1 cellular context compared by ENCODE assay signal in genomic region chr2:219104107-219105050, GRCh38.
TF ChIP-seq lines count a peak whose summit lies in the region.

No MANE protein-coding gene starts in this region.

TF ChIP-seq in HepG2, 621 proteins besides CTCF, POLR2A, EP300 and RAD21 (continued from another document and continues in another):
- TF ChIP-seq AKNA (CRISPR knock-in tag; IDR thresholded peaks at IDR 0.05; ENCODE audit: borderline replicate concordance), result no peak
- peak; percentile 75 for TF ChIP-seq STAG1 (CRISPR knock-in tag; IDR thresholded peaks at IDR 0.05)
- TF ChIP-seq ZNF83 (CRISPR knock-in tag; IDR thresholded peaks at IDR 0.05; ENCODE audit: borderline replicate concordance), result no peak
- peak; percentile 31; the same call in 1 of the 2 replicates for TF ChIP-seq SAP130 (CRISPR knock-in tag; IDR thresholded peaks at IDR 0.05; ENCODE audit: low read depth)
- no peak for TF ChIP-seq ATF4 (CRISPR knock-in tag; IDR thresholded peaks at IDR 0.05)
- no peak for TF ChIP-seq MTA1 (CRISPR knock-in tag; IDR thresholded peaks at IDR 0.05; ENCODE audit: borderline replicate concordance)
- no peak for TF ChIP-seq ZBTB42 (CRISPR knock-in tag; IDR thresholded peaks at IDR 0.05)
- no peak for TF ChIP-seq ZNF672 (CRISPR knock-in tag; IDR thresholded peaks at IDR 0.05)
- TF ChIP-seq SYNCRIP (IDR thresholded peaks at IDR 0.05; ENCODE audit: insufficient read depth, low read depth, low read length), result no peak
- no peak for TF ChIP-seq NR3C1 (CRISPR knock-in tag; IDR thresholded peaks at IDR 0.05)
- no peak for TF ChIP-seq NPAS2 (CRISPR knock-in tag; IDR thresholded peaks at IDR 0.05; ENCODE audit: borderline replicate concordance)
- TF ChIP-seq ZC3H4 (CRISPR knock-in tag; IDR thresholded peaks at IDR 0.05; ENCODE audit: borderline replicate concordance), result no peak
- TF ChIP-seq GFI1 (CRISPR knock-in tag; IDR thresholded peaks at IDR 0.05; ENCODE audit: borderline replicate concordance), result no peak
- no peak for TF ChIP-seq POLR2G (IDR thresholded peaks at IDR 0.05; ENCODE audit: low read depth, low read length)
- TF ChIP-seq ZMYM4 (CRISPR knock-in tag; IDR thresholded peaks at IDR 0.05), result no peak
- TF ChIP-seq ZNF776 (CRISPR knock-in tag; IDR thresholded peaks at IDR 0.05), result no peak
- no peak for TF ChIP-seq ZNF451 (CRISPR knock-in tag; IDR thresholded peaks at IDR 0.05)
- no peak for TF ChIP-seq ZNF256 (CRISPR knock-in tag; conservative IDR thresholded peaks at IDR 0.05)
- no peak for TF ChIP-seq SMAD3 (CRISPR knock-in tag; IDR thresholded peaks at IDR 0.05)
- TF ChIP-seq NR1H2 (CRISPR knock-in tag; IDR thresholded peaks at IDR 0.05; ENCODE audit: borderline replicate concordance, low read depth), result no peak
- no peak for TF ChIP-seq ZNF547 (CRISPR knock-in tag; IDR thresholded peaks at IDR 0.05)
- no peak for TF ChIP-seq ZSCAN25 (CRISPR knock-in tag; IDR thresholded peaks at IDR 0.05)
- TF ChIP-seq ZNF101 (CRISPR knock-in tag; IDR thresholded peaks at IDR 0.05; ENCODE audit: borderline replicate concordance, low read depth), result no peak
- no peak for TF ChIP-seq BRF2 (CRISPR knock-in tag; IDR thresholded peaks at IDR 0.05)
- TF ChIP-seq ZUFSP (CRISPR knock-in tag; IDR thresholded peaks at IDR 0.05; ENCODE audit: borderline replicate concordance), result no peak
- TF ChIP-seq BCL3 (CRISPR knock-in tag; IDR thresholded peaks at IDR 0.05), result no peak
- no peak for TF ChIP-seq FOSL1 (CRISPR knock-in tag; IDR thresholded peaks at IDR 0.05; ENCODE audit: borderline replicate concordance)
- 0 out of 2 replicates have a peak, but pooled peaks have one; percentile 14 for TF ChIP-seq THAP11 (CRISPR knock-in tag; IDR thresholded peaks at IDR 0.05)
- TF ChIP-seq ZNF710 (CRISPR knock-in tag; IDR thresholded peaks at IDR 0.05; ENCODE audit: borderline replicate concordance), result no peak
- TF ChIP-seq FOXA3 (CRISPR knock-in tag; IDR thresholded peaks at IDR 0.05), result peak; percentile 47
- TF ChIP-seq ZFX (CRISPR knock-in tag; IDR thresholded peaks at IDR 0.05; ENCODE audit: low read depth), result no peak
- no peak for TF ChIP-seq CEBPG (CRISPR knock-in tag; IDR thresholded peaks at IDR 0.05)
- TF ChIP-seq TP53 (CRISPR knock-in tag; conservative IDR thresholded peaks at IDR 0.05), result no peak
- TF ChIP-seq SRF (IDR thresholded peaks at IDR 0.05; ENCODE audit: low read depth, low read length), result no peak
- TF ChIP-seq RNF2 (conservative IDR thresholded peaks at IDR 0.05; ENCODE audit: low read depth), result no peak
- TF ChIP-seq ZNF724P (CRISPR knock-in tag; IDR thresholded peaks at IDR 0.05; ENCODE audit: borderline replicate concordance), result no peak
- TF ChIP-seq FOXA1 (IDR thresholded peaks at IDR 0.05), result no peak
- peak; percentile 60 for TF ChIP-seq FOXA1 (CRISPR knock-in tag; IDR thresholded peaks at IDR 0.05)
- TF ChIP-seq HNRNPH1 (optimal IDR thresholded peaks at IDR 0.05; ENCODE audit: low read depth, low read length), result no peak
- TF ChIP-seq ZNF644 (CRISPR knock-in tag; IDR thresholded peaks at IDR 0.05; ENCODE audit: low read depth), result peak; percentile 69; the same call in 1 of the 2 replicates
- no peak for TF ChIP-seq ZNF570 (CRISPR knock-in tag; IDR thresholded peaks at IDR 0.05; ENCODE audit: borderline replicate concordance)
- no peak for TF ChIP-seq KMT2B (CRISPR knock-in tag; IDR thresholded peaks at IDR 0.05)
- TF ChIP-seq TFAP4 (IDR thresholded peaks at IDR 0.05; ENCODE audit: borderline replicate concordance, low read depth), result no peak
- no peak for TF ChIP-seq ZBTB37 (CRISPR knock-in tag; IDR thresholded peaks at IDR 0.05)
- TF ChIP-seq SATB2 (CRISPR knock-in tag; IDR thresholded peaks at IDR 0.05), result no peak
- 0 out of 2 replicates have a peak, but pooled peaks have one; percentile 19 for TF ChIP-seq ZBTB7B (CRISPR knock-in tag; IDR thresholded peaks at IDR 0.05)
- no peak for TF ChIP-seq SAFB2 (CRISPR knock-in tag; IDR thresholded peaks at IDR 0.05; ENCODE audit: borderline replicate concordance, low read depth)
- peak; percentile 31; the same call in 1 of the 2 replicates for TF ChIP-seq HNF4A (CRISPR knock-in tag; IDR thresholded peaks at IDR 0.05)
- TF ChIP-seq FOSL2 (CRISPR knock-in tag; IDR thresholded peaks at IDR 0.05), result 0 out of 2 replicates have a peak, but pooled peaks have one; percentile 6
- no peak for TF ChIP-seq ZSCAN22 (CRISPR knock-in tag; IDR thresholded peaks at IDR 0.05)
- no peak for TF ChIP-seq SMYD3 (CRISPR knock-in tag; IDR thresholded peaks at IDR 0.05)
- TF ChIP-seq ZNF362 (CRISPR knock-in tag; IDR thresholded peaks at IDR 0.05; ENCODE audit: borderline replicate concordance), result no peak
- no peak for TF ChIP-seq FIP1L1 (IDR thresholded peaks at IDR 0.05; ENCODE audit: borderline replicate concordance, insufficient read depth, low read depth, low read length)
- no peak for TF ChIP-seq PRMT3 (CRISPR knock-in tag; IDR thresholded peaks at IDR 0.05; ENCODE audit: borderline replicate concordance, low read depth)
- no peak for TF ChIP-seq TAF15 (IDR thresholded peaks at IDR 0.05; ENCODE audit: low read depth, low read length, poor library complexity, severe bottlenecking)
- no peak for TF ChIP-seq SIX4 (CRISPR knock-in tag; IDR thresholded peaks at IDR 0.05)
- no peak for TF ChIP-seq IRX3 (CRISPR knock-in tag; IDR thresholded peaks at IDR 0.05; ENCODE audit: borderline replicate concordance, low read depth)
